Comparison of ENCODE assay signal across 12 cellular contexts in genomic region chr1:167904641-167905040, GRCh38. TPM values are rescaled to one million over a fixed set of nuclear protein-coding genes. Genes with fewer than 3 reads are reported as not detected.
DNase-seq lines count a peak whose midpoint lies in the region; ATAC-seq, FAIRE-seq and TF ChIP-seq lines count a peak whose summit lies in the region.
"Had no signal": no experiment of that assay in that cellular context is flagged by ENCODE, and none has a peak within 500 bp of the region (broad histone marks: within the 10 kb centered on the region; RNA-seq: fewer than 3 reads in every experiment).

No MANE protein-coding gene starts in this region.

- POLR2A ChIA-PET in AG04450 (lab: Yijun Ruan, JAX), result interaction anchor here (0.5 to 1.9 kb wide), 3 partner anchors 9 to 31 kb away, joined by 3 to 12 read pairs (median 6); partner anchors contain the start of genes DCAF6 and MPC2
- POLR2A ChIA-PET in HepG2 (lab: Yijun Ruan, JAX), result interaction anchor here (1.0 to 2.3 kb wide), 4 partner anchors 9 to 31 kb away, joined by 3 to 12 read pairs (median 7); partner anchors contain the start of genes ADCY10, DCAF6 and MPC2
- POLR2A ChIA-PET in A673 (lab: Charles Lee; ENCODE audit: low non-redundant PET), result no interaction called here

- no peaks in the 10 kb centered on the region for H4K20me1 ChIP-seq in HepG2 (ENCODE audit: insufficient read depth, low read length)

- no peak for TF ChIP-seq RAD21 in HepG2 (CRISPR knock-in tag; IDR thresholded peaks at IDR 0.05)

- in situ Hi-C loops in HepG2 (cut with HindIII; ENCODE audit: extremely low pct_ligation_motif_present, low pct_unique_long_range_greater_than_20kb), result no loop called here

- H3K27ac ChIP-seq in AG04450 (ENCODE audit: low read depth, low read length) (peak overlapping the region; percentile 69), HepG2 (ENCODE audit: extremely low read length, insufficient read depth, low read length) (no peak overlapping the region), A673 (ENCODE audit: low read depth, low read length, poor library complexity, severe bottlenecking) (no peak overlapping the region)
- H3K27ac ChIP-seq: coronary artery had no signal

- ATAC-seq in HepG2 (peak; percentile 91), HG03571 (IDR thresholded peaks at IDR 0.05; ENCODE audit: unreplicated experiment) (no peak)
- ATAC-seq: activated CD4-positive, CD25-positive, alpha-beta regulatory T cell treated with anti-CD3 and anti-CD28 coated beads, Interleukin-2, amount 50 U/mL, for 24 hours had no signal

- H3K4me3 ChIP-seq in AG04450 (ENCODE audit: low read depth, low read length), result no peak overlapping the region
- H3K4me3 ChIP-seq in adipocyte (ENCODE audit: low read length), result no peak overlapping the region
- peak overlapping the region in 2 of 3 experiments; percentile 36 to 40; a peak in 2 of 6 replicates for H3K4me3 ChIP-seq in HepG2 (replicated peaks in 1 of 3; ENCODE audit: insufficient read depth in 1 of 3, low read depth in 2 of 3, low read length in 3 of 3)
- no peak overlapping the region for H3K4me3 ChIP-seq in A673 (ENCODE audit: low read depth, low read length, poor library complexity, severe bottlenecking)
- H3K4me3 ChIP-seq: coronary artery had no signal

- CTCF ChIA-PET in AG04450 (lab: Charles Lee) (interaction anchor here (0.6 to 1.1 kb wide), 4 partner anchors 33 to 1046 kb away, joined by 3 to 4 read pairs (median 3); no protein-coding TSS in a partner anchor), HepG2 (lab: Yijun Ruan, JAX; ENCODE audit: low intra/inter-chr PET ratio, low total read pairs) (no interaction called here), A673 (lab: Charles Lee) (no interaction called here)

- peak overlapping the region; percentile 52 for H3K9ac ChIP-seq in adipocyte (ENCODE audit: low read length)
- H3K9ac ChIP-seq in HepG2 (ENCODE audit: insufficient read depth, low read depth, low read length), result peak overlapping the region; percentile 16; the same call in 1 of the 2 replicates

- H3K9me3 ChIP-seq in AG04450 (ENCODE audit: control insufficient read depth, insufficient read depth, low read length), result peaks cover under 1% of the 10 kb centered on the region; the same call in 1 of the 2 replicates
- peaks cover 1% of the 10 kb centered on the region for H3K9me3 ChIP-seq in adipocyte (ENCODE audit: control insufficient read depth, low read length)
- H3K9me3 ChIP-seq in HepG2 (ENCODE audit: low read length), result peaks cover 7% of the 10 kb centered on the region
- H3K9me3 ChIP-seq in A673 (ENCODE audit: low read depth, low read length, poor library complexity, severe bottlenecking), result peaks cover 4% of the 10 kb centered on the region

- DNase-seq in AG04450 (ENCODE audit: low read depth, low spot score), result no peak
- peak; percentile 64 for DNase-seq in HS-5 (ENCODE audit: low read depth)
- DNase-seq in adipocyte (ENCODE audit: low read depth), result peak; percentile 58
- no peak for DNase-seq in HepG2 (ENCODE audit: low spot score)
- DNase-seq in cortex of kidney (lab: John Stamatoyannopoulos, UW), result no peak
- no peak for DNase-seq in A673 (ENCODE audit: low spot score)
- DNase-seq in central memory CD4-positive, alpha-beta T cell, result no peak
- DNase-seq: NCI-H526 treated with DMSO at 0.1 percent for 48 hours had no signal

- H3K79me2 ChIP-seq in HepG2 (ENCODE audit: insufficient read depth, low read length), result no peaks in the 10 kb centered on the region

- TF ChIP-seq CTCF in AG04450 (IDR thresholded peaks at IDR 0.05; ENCODE audit: low read depth, low read length) (no peak), HepG2 (CRISPR knock-in tag; IDR thresholded peaks at IDR 0.05) (no peak), A673 (conservative IDR thresholded peaks at IDR 0.05; ENCODE audit: low read depth, low read length) (no peak)

- no TSS peak for BruUV-seq in HepG2 (replicated peaks; lab: Mats Ljungman, UMichigan)
- BruUV-seq in A673 (replicated peaks; lab: Mats Ljungman, UMichigan), result no TSS peak

- no peak overlapping the region for H2AFZ ChIP-seq in HepG2 (ENCODE audit: low read length)

- H3K27me3 ChIP-seq in AG04450 (ENCODE audit: control insufficient read depth, insufficient read depth, low read length), result no peaks in the 10 kb centered on the region
- H3K27me3 ChIP-seq in adipocyte (replicated peaks; ENCODE audit: control insufficient read depth, insufficient read depth, low read length), result no peaks in the 10 kb centered on the region
- no peaks in the 10 kb centered on the region; a peak in 1 of 5 replicates for H3K27me3 ChIP-seq in HepG2 (ENCODE audit: control insufficient read depth in 1 of 2, insufficient read depth in 2 of 2, low read length in 2 of 2)
- H3K27me3 ChIP-seq in A673 (replicated peaks; ENCODE audit: insufficient read depth, low read depth, low read length, poor library complexity), result no peaks in the 10 kb centered on the region

- TF ChIP-seq POLR2A in HepG2 (IDR thresholded peaks at IDR 0.05; ENCODE audit: insufficient read depth in 1 of 2, low read depth in 2 of 2, low read length in 2 of 2), result no peak

- intact Hi-C loops in HepG2 (cut with micrococcal nuclease; ENCODE audit: unreplicated experiment), result no loop called here
- intact Hi-C loops in A673 (cut with micrococcal nuclease; ENCODE audit: unreplicated experiment), result no loop called here

- TF ChIP-seq EP300 in HepG2 (IDR thresholded peaks at IDR 0.05; ENCODE audit: low read depth in 2 of 2, low read length in 2 of 2), result no peak
- TF ChIP-seq EP300 in HepG2 (CRISPR knock-in tag; IDR thresholded peaks at IDR 0.05; ENCODE audit: borderline replicate concordance), result no peak

- H3K4me1 ChIP-seq in adipocyte (ENCODE audit: control insufficient read depth, insufficient read depth, low read length), result peaks cover 20% of the 10 kb centered on the region
- peaks cover 19% of the 10 kb centered on the region for H3K4me1 ChIP-seq in HepG2 (ENCODE audit: insufficient read depth, low read length)
- H3K4me1 ChIP-seq in A673 (ENCODE audit: insufficient read depth, low read length, poor library complexity, severe bottlenecking), result no peaks in the 10 kb centered on the region

- 0% methylated on average over 1 of the region's 3 CpGs for WGBS in HepG2 (ENCODE audit: low lambda C conversion rate)

- H3K36me3 ChIP-seq in adipocyte (ENCODE audit: control insufficient read depth, insufficient read depth, low read length, severe bottlenecking), result no peaks in the 10 kb centered on the region
- H3K36me3 ChIP-seq in HepG2 (replicated peaks in 1 of 2; ENCODE audit: control insufficient read depth in 1 of 2, insufficient read depth in 2 of 2, low read length in 2 of 2), result no peaks in the 10 kb centered on the region
- H3K36me3 ChIP-seq in A673 (ENCODE audit: insufficient read depth, low read length, poor library complexity, severe bottlenecking), result no peaks in the 10 kb centered on the region

- no peak for FAIRE-seq in HepG2 (lab: Jason Lieb, UNC)
- FAIRE-seq: D721Med had no signal

- peak overlapping the region; percentile 66 for H3K4me2 ChIP-seq in HepG2 (ENCODE audit: low read depth, low read length)

RNA-seq across cellular contexts. Expression of gene ADCY10, which starts 9.3 kb away (rescaled TPM):
- polyA plus RNA-seq in AG04450 (2011; rRNA removed) (0.01 and 0.11 TPM in 2 replicates), HepG2 (2011; rRNA removed) (0.03 TPM in 1 of 2 replicates, not detected in the other)
- polyA minus RNA-seq in AG04450 (2011; rRNA and poly(A)+ RNA removed), result 0.04 TPM in 1 of 2 replicates, not detected in the other
- total RNA-seq in HepG2 (2016; rRNA removed; fragmentation: Illumina TruSeq; extraction: Trizol) (0.02 and 0.03 TPM in 2 replicates), A673 (2021) (0.19 and 0.44 TPM in 2 replicates)
- under 0.01 TPM in 1 of 2 replicates, not detected in the other for total RNA-seq in HepG2 (2016; cell fraction: cytosol; rRNA removed; fragmentation: Illumina TruSeq; extraction: Trizol; ENCODE audit: low read depth)
- total RNA-seq in HepG2 (2016; cell fraction: insoluble cytoplasmic fraction; rRNA removed; fragmentation: Illumina TruSeq; extraction: Trizol), result 0.06 TPM in 1 of 2 replicates, not detected in the other
- total RNA-seq in HepG2 (2016; cell fraction: membrane; rRNA removed; fragmentation: Illumina TruSeq; extraction: Trizol), result not detected in 2 replicates
- 0.06 TPM in 1 of 2 replicates, not detected in the other for total RNA-seq in HepG2 (2016; cell fraction: nucleus; rRNA removed; fragmentation: Illumina TruSeq; extraction: Trizol)
- polyA plus RNA-seq in HepG2 (2011; cell fraction: cytosol; rRNA removed), result 0.04 and 0.17 TPM in 2 replicates
- 0.12 TPM in 1 of 2 replicates, not detected in the other for polyA plus RNA-seq in HepG2 (2011; cell fraction: nucleus; rRNA removed)
- polyA plus RNA-seq in HepG2 (2012), result 0.05 TPM in 1 of 2 replicates, not detected in the other
- not detected in 2 replicates for polyA plus RNA-seq in HepG2 (2016; cell fraction: cytosol; fragmentation: Illumina TruSeq; extraction: Trizol; ENCODE audit: low read depth)
- not detected in 2 replicates for polyA plus RNA-seq in HepG2 (2016; cell fraction: insoluble cytoplasmic fraction; fragmentation: Illumina TruSeq; extraction: Trizol; ENCODE audit: low read depth)
- not detected in 2 replicates for polyA plus RNA-seq in HepG2 (2016; cell fraction: membrane; fragmentation: Illumina TruSeq; extraction: Trizol; ENCODE audit: low read depth)
- not detected in 2 replicates for polyA plus RNA-seq in HepG2 (2016; cell fraction: nucleus; fragmentation: Illumina TruSeq; extraction: Trizol; ENCODE audit: insufficient read depth, low read depth)
- 0.05 TPM in 1 of 2 replicates, not detected in the other for polyA minus RNA-seq in HepG2 (2011; rRNA and poly(A)+ RNA removed; ENCODE audit: low replicate concordance)
- not detected in 2 replicates for polyA minus RNA-seq in HepG2 (2011; cell fraction: cytosol; rRNA and poly(A)+ RNA removed)
- 0.12 and 0.13 TPM in 2 replicates for polyA minus RNA-seq in HepG2 (2011; cell fraction: nucleus; rRNA and poly(A)+ RNA removed)

RNA-seq across cellular contexts. Expression of gene DCAF6, which starts 31.8 kb away (rescaled TPM):
- 102 and 137 TPM in 2 replicates for polyA plus RNA-seq in AG04450 (2011; rRNA removed)
- polyA minus RNA-seq in AG04450 (2011; rRNA and poly(A)+ RNA removed), result 54.1 and 89.0 TPM in 2 replicates
- total RNA-seq in HepG2 (2016; rRNA removed; fragmentation: Illumina TruSeq; extraction: Trizol), result 24.7 and 26.9 TPM in 2 replicates
- total RNA-seq in HepG2 (2016; cell fraction: cytosol; rRNA removed; fragmentation: Illumina TruSeq; extraction: Trizol; ENCODE audit: low read depth), result 19.2 and 19.8 TPM in 2 replicates
- total RNA-seq in HepG2 (2016; cell fraction: insoluble cytoplasmic fraction; rRNA removed; fragmentation: Illumina TruSeq; extraction: Trizol), result 24.4 and 26.6 TPM in 2 replicates
- total RNA-seq in HepG2 (2016; cell fraction: membrane; rRNA removed; fragmentation: Illumina TruSeq; extraction: Trizol), result 30.2 and 31.2 TPM in 2 replicates
- 35.5 and 41.2 TPM in 2 replicates for total RNA-seq in HepG2 (2016; cell fraction: nucleus; rRNA removed; fragmentation: Illumina TruSeq; extraction: Trizol)
- polyA plus RNA-seq in HepG2 (2011; rRNA removed), result 29.8 and 33.7 TPM in 2 replicates
- 18.7 and 31.3 TPM in 2 replicates for polyA plus RNA-seq in HepG2 (2011; cell fraction: cytosol; rRNA removed)
- polyA plus RNA-seq in HepG2 (2011; cell fraction: nucleus; rRNA removed), result 24.6 and 25.9 TPM in 2 replicates
- polyA plus RNA-seq in HepG2 (2012), result 17.8 and 22.4 TPM in 2 replicates
- 7.0 and 7.9 TPM in 2 replicates for polyA plus RNA-seq in HepG2 (2016; cell fraction: cytosol; fragmentation: Illumina TruSeq; extraction: Trizol; ENCODE audit: low read depth)
- polyA plus RNA-seq in HepG2 (2016; cell fraction: insoluble cytoplasmic fraction; fragmentation: Illumina TruSeq; extraction: Trizol; ENCODE audit: low read depth), result 26.4 and 26.6 TPM in 2 replicates
- polyA plus RNA-seq in HepG2 (2016; cell fraction: membrane; fragmentation: Illumina TruSeq; extraction: Trizol; ENCODE audit: low read depth), result 18.2 and 18.5 TPM in 2 replicates
- polyA plus RNA-seq in HepG2 (2016; cell fraction: nucleus; fragmentation: Illumina TruSeq; extraction: Trizol; ENCODE audit: insufficient read depth, low read depth), result 30.5 and 31.0 TPM in 2 replicates
- polyA minus RNA-seq in HepG2 (2011; rRNA and poly(A)+ RNA removed; ENCODE audit: low replicate concordance), result 20.4 and 41.0 TPM in 2 replicates
- 19.0 and 23.2 TPM in 2 replicates for polyA minus RNA-seq in HepG2 (2011; cell fraction: cytosol; rRNA and poly(A)+ RNA removed)
- polyA minus RNA-seq in HepG2 (2011; cell fraction: nucleus; rRNA and poly(A)+ RNA removed), result 115 and 116 TPM in 2 replicates
- 31.9 and 32.0 TPM in 2 replicates for total RNA-seq in A673 (2021)

RNA-seq across cellular contexts. Expression of gene MPC2, which starts 32.2 kb away (rescaled TPM):
- polyA plus RNA-seq in AG04450 (2011; rRNA removed), result 50.0 and 70.0 TPM in 2 replicates
- polyA minus RNA-seq in AG04450 (2011; rRNA and poly(A)+ RNA removed), result 9.6 and 11.8 TPM in 2 replicates
- total RNA-seq in HepG2 (2016; rRNA removed; fragmentation: Illumina TruSeq; extraction: Trizol), result 136 and 167 TPM in 2 replicates
- 55.7 and 74.9 TPM in 2 replicates for total RNA-seq in HepG2 (2016; cell fraction: cytosol; rRNA removed; fragmentation: Illumina TruSeq; extraction: Trizol; ENCODE audit: low read depth)
- total RNA-seq in HepG2 (2016; cell fraction: insoluble cytoplasmic fraction; rRNA removed; fragmentation: Illumina TruSeq; extraction: Trizol), result 135 and 177 TPM in 2 replicates
- 99.6 and 124 TPM in 2 replicates for total RNA-seq in HepG2 (2016; cell fraction: membrane; rRNA removed; fragmentation: Illumina TruSeq; extraction: Trizol)
- 59.5 and 60.1 TPM in 2 replicates for total RNA-seq in HepG2 (2016; cell fraction: nucleus; rRNA removed; fragmentation: Illumina TruSeq; extraction: Trizol)
- 30.6 and 38.8 TPM in 2 replicates for polyA plus RNA-seq in HepG2 (2011; rRNA removed)
- 20.0 and 25.7 TPM in 2 replicates for polyA plus RNA-seq in HepG2 (2011; cell fraction: cytosol; rRNA removed)
- polyA plus RNA-seq in HepG2 (2011; cell fraction: nucleus; rRNA removed), result 4.9 and 6.2 TPM in 2 replicates
- polyA plus RNA-seq in HepG2 (2012), result 44.9 and 69.4 TPM in 2 replicates
- 87.5 and 128 TPM in 2 replicates for polyA plus RNA-seq in HepG2 (2016; cell fraction: cytosol; fragmentation: Illumina TruSeq; extraction: Trizol; ENCODE audit: low read depth)
- polyA plus RNA-seq in HepG2 (2016; cell fraction: insoluble cytoplasmic fraction; fragmentation: Illumina TruSeq; extraction: Trizol; ENCODE audit: low read depth), result 185 and 198 TPM in 2 replicates
- 103 and 146 TPM in 2 replicates for polyA plus RNA-seq in HepG2 (2016; cell fraction: membrane; fragmentation: Illumina TruSeq; extraction: Trizol; ENCODE audit: low read depth)
- polyA plus RNA-seq in HepG2 (2016; cell fraction: nucleus; fragmentation: Illumina TruSeq; extraction: Trizol; ENCODE audit: insufficient read depth, low read depth), result 116 and 120 TPM in 2 replicates
- polyA minus RNA-seq in HepG2 (2011; rRNA and poly(A)+ RNA removed; ENCODE audit: low replicate concordance), result 6.2 and 10.8 TPM in 2 replicates
- polyA minus RNA-seq in HepG2 (2011; cell fraction: cytosol; rRNA and poly(A)+ RNA removed), result 11.6 and 17.2 TPM in 2 replicates
- 10.8 and 11.7 TPM in 2 replicates for polyA minus RNA-seq in HepG2 (2011; cell fraction: nucleus; rRNA and poly(A)+ RNA removed)
- total RNA-seq in A673 (2021), result 56.2 and 56.5 TPM in 2 replicates

Comparison
In these comparisons a context has a peak if more than half of its experiments do, and no peak if none do; other contexts are left out.
1. DNase-seq: peak in HS-5 (single experiment) and adipocyte (single experiment); none in AG04450 (single experiment), HepG2 (single experiment), cortex of kidney (single experiment), A673 (single experiment) and central memory CD4-positive, alpha-beta T cell (single experiment).
2. H3K4me3 ChIP-seq: peak in HepG2 (2 of 3); none in AG04450 (single experiment), adipocyte (single experiment) and A673 (single experiment).